26 cellular contexts compared by ENCODE assay signal in genomic region chr15:72764656-72765055, GRCh38.
"Had no signal": no experiment of that assay in that cellular context is flagged by ENCODE, and none has a peak within 500 bp of the region (broad histone marks: within the 10 kb centered on the region; RNA-seq: fewer than 3 reads in every experiment).

No MANE protein-coding gene starts in this region.

- H3K4me1 Mint-ChIP-seq: stimulated activated naive B cell treated with anti-CD40 and anti-IgM and Interleukin-4, amounts not matched to agents 10 μg/mL and 1 μg/mL and 100 μg/mL, for 72 hours; stimulated activated naive CD8-positive, alpha-beta T cell treated with anti-CD3 and anti-CD28 coated beads, Interleukin-15, amount 100 ng/mL, for 72 hours had no signal

- FAIRE-seq: colon, endothelial cell of umbilical vein, islet of Langerhans had no signal

- H3K27me3 Mint-ChIP-seq: dendritic cell treated with granulocyte-macrophage colony-stimulating factor and Interleukin-4, amounts not matched to agents 40 ng/mL and 50 ng/mL, for 4 days; stimulated activated naive B cell treated with anti-CD40 and anti-IgM and Interleukin-4, amounts not matched to agents 10 μg/mL and 1 μg/mL and 100 μg/mL, for 72 hours; stimulated activated naive CD8-positive, alpha-beta T cell treated with anti-CD3 and anti-CD28 coated beads, Interleukin-15, amount 100 ng/mL, for 72 hours had no signal

- H3K27ac Mint-ChIP-seq: dendritic cell treated with granulocyte-macrophage colony-stimulating factor and Interleukin-4, amounts not matched to agents 40 ng/mL and 50 ng/mL, for 4 days; natural killer cell; stimulated activated naive B cell treated with anti-CD40 and anti-IgM and Interleukin-4, amounts not matched to agents 10 μg/mL and 1 μg/mL and 100 μg/mL, for 72 hours; stimulated activated naive CD8-positive, alpha-beta T cell treated with anti-CD3 and anti-CD28 coated beads, Interleukin-15, amount 100 ng/mL, for 72 hours had no signal

- H3K9me3 Mint-ChIP-seq: dendritic cell treated with granulocyte-macrophage colony-stimulating factor and Interleukin-4, amounts not matched to agents 40 ng/mL and 50 ng/mL, for 4 days had no signal

- ATAC-seq: foreskin keratinocyte; gastroesophageal sphincter; heart left ventricle; left cardiac atrium; left lung; natural killer cell; right cardiac atrium; stimulated activated naive B cell treated with anti-CD40 and anti-IgM and Interleukin-4, amounts not matched to agents 10 μg/mL and 1 μg/mL and 100 μg/mL, for 72 hours; stimulated activated naive CD8-positive, alpha-beta T cell treated with anti-CD3 and anti-CD28 coated beads, Interleukin-15, amount 100 ng/mL, for 72 hours; upper lobe of right lung had no signal

- H3K4me3 Mint-ChIP-seq: dendritic cell treated with granulocyte-macrophage colony-stimulating factor and Interleukin-4, amounts not matched to agents 40 ng/mL and 50 ng/mL, for 4 days; natural killer cell; stimulated activated naive B cell treated with anti-CD40 and anti-IgM and Interleukin-4, amounts not matched to agents 10 μg/mL and 1 μg/mL and 100 μg/mL, for 72 hours; stimulated activated naive CD8-positive, alpha-beta T cell treated with anti-CD3 and anti-CD28 coated beads, Interleukin-15, amount 100 ng/mL, for 72 hours had no signal

- DNase-seq: effector CD8-positive, alpha-beta T cell; foreskin keratinocyte; heart left ventricle; left cardiac atrium; left lung; mesendoderm; midbrain; natural killer cell; occipital lobe; ovary; posterior cingulate gyrus; psoas muscle; right cardiac atrium; sigmoid colon; spleen; stimulated activated CD4-positive, alpha-beta T cell treated with anti-CD3 and anti-CD28 coated beads, Interleukin-4, amount 100 ng/mL, for 4 hours; stimulated activated naive B cell treated with anti-CD40 and anti-IgM and Interleukin-4, amounts not matched to agents 10 μg/mL and 1 μg/mL and 100 μg/mL, for 72 hours; stimulated activated naive CD8-positive, alpha-beta T cell treated with anti-CD3 and anti-CD28 coated beads, Interleukin-15, amount 100 ng/mL, for 72 hours; transverse colon; upper lobe of right lung; uterus had no signal
